ENCODE assay signal across 8 cellular contexts in the genomic region with DNA sequence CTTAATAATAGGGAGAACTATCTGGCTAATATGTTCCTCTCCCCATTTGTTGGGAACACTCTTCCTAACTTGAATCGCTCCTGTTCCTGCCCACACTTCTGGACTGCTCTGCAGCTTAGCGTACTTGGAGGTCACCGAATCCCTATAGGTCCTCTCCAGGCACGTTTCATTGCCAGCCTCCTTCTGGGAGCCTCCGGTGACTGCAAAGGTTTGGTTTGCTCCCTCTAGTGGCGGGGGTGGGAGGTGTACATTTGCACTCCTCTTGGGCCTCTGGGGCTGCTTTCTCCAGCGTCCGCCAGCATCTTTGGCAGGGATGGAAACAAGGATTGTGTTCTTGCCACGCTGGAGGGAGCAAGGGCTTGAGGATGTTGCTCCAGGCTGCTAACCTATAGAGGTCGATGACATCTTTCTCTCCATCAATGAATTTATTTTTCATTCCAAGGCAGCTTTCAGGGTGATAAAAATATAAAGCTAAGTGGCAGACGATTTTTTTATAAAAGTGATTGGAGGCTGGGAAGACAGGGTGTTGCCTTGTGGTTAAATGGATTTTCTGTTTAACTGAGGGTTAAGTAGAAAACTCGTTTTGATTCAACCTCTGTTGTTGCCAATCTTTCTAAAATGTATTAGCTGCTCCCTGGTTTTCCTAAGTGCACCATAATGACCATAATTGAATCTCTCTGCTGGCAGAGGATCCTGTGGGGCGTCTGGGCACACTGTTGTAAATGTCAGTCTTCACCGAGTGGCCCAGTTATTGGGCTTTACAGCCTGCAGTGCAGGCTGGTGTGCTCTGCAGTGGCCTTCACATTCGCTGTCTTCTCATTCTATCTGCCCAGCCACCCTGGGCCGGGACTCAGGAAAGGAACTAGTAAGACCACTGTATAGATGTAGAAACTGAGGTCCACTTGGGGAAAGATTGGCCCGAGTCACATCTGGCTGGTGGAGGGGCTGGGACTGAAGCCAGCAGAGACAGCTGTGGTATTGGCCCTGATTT. TPM values are rescaled to one million over a fixed set of nuclear protein-coding genes. Genes with fewer than 3 reads are reported as not detected.
DNase-seq lines count a peak whose midpoint lies in the region; ATAC-seq and TF ChIP-seq lines count a peak whose summit lies in the region.

No MANE protein-coding gene starts in this region.

- H3K27ac ChIP-seq in SU-DHL-6 (ENCODE audit: low read depth, low read length) = no peak overlapping the region

- TF ChIP-seq CTCF in SU-DHL-6 (IDR thresholded peaks at IDR 0.05; ENCODE audit: insufficient read depth, low read length, poor library complexity, severe bottlenecking) = peak; percentile 76

- no peaks in the 10 kb centered on the region for H4K20me1 ChIP-seq in SU-DHL-6 (ENCODE audit: low read depth, low read length)

- no peak for ATAC-seq in GM18498 (IDR thresholded peaks at IDR 0.05; ENCODE audit: unreplicated experiment)

- H3K9me2 ChIP-seq in SU-DHL-6 (replicated peaks; ENCODE audit: insufficient read depth, low read length) = no peaks in the 10 kb centered on the region

- no peaks in the 10 kb centered on the region for H3K79me2 ChIP-seq in SU-DHL-6 (ENCODE audit: insufficient read depth, low read length)

- no peak overlapping the region for H2AFZ ChIP-seq in SU-DHL-6 (ENCODE audit: low read depth, low read length, severe bottlenecking)

- no peak overlapping the region for H3K9ac ChIP-seq in SU-DHL-6 (ENCODE audit: low read length)

- no peaks in the 10 kb centered on the region for H3K9me3 ChIP-seq in SU-DHL-6 (ENCODE audit: insufficient read depth, low read length)

- H3K4me3 ChIP-seq in Jurkat, Clone E6-1 (ENCODE audit: low read length) = no peak overlapping the region
- no peak overlapping the region for H3K4me3 ChIP-seq in SU-DHL-6 (ENCODE audit: insufficient read depth, low read length, poor library complexity, severe bottlenecking)

- H3K27me3 ChIP-seq in SU-DHL-6 (ENCODE audit: low read length) = no peaks in the 10 kb centered on the region

- peak; percentile 79 for DNase-seq in DMS53 (lab: John Stamatoyannopoulos, UW)
- peak; percentile 42 for DNase-seq in Jurkat, Clone E6-1 (ENCODE audit: low read depth, low spot score)
- DNase-seq in activated naive CD8-positive, alpha-beta T cell treated with anti-CD3 and anti-CD28 coated beads, Interleukin-2, amount 50 U/mL, for 16 hours (ENCODE audit: low read depth, low spot score) = peak; percentile 11
- DNase-seq in iPS DF 4.7 (ENCODE audit: extremely low read depth, low spot score) = peak; percentile 46
- DNase-seq in stimulated activated CD4-positive, alpha-beta T cell treated with anti-CD3 and anti-CD28 coated beads, Interleukin-2, amount 100 ng/mL, for 4 hours (ENCODE audit: low read depth) = peak; percentile 27
- no peak for DNase-seq in SHP77 treated with DMSO at 0.1 percent for 48 hours (lab: John Stamatoyannopoulos, UW)

- H3K4me2 ChIP-seq in SU-DHL-6 (ENCODE audit: low read depth, low read length, poor library complexity, severe bottlenecking) = no peak overlapping the region

- H3K36me3 ChIP-seq in SU-DHL-6 (ENCODE audit: low read length) = no peaks in the 10 kb centered on the region

- no peaks in the 10 kb centered on the region for H3F3A ChIP-seq in SU-DHL-6 (ENCODE audit: insufficient read depth)

RNA-seq across cellular contexts. Expression of a gene that starts 48.9 kb away (rescaled TPM):
- polyA plus RNA-seq in Jurkat, Clone E6-1 (2012; ENCODE audit: insufficient read depth, insufficient read length) = not detected
